17 cellular contexts compared by ENCODE assay signal in genomic region chr12:122303068-122303467, GRCh38. TPM values are rescaled to one million over a fixed set of nuclear protein-coding genes. Genes with fewer than 3 reads are reported as not detected.
A peak's percentile ranks its signal among the peaks of the same experiment; 100 is the strongest.
DNase-seq lines count a peak whose midpoint lies in the region; ATAC-seq and TF ChIP-seq lines count a peak whose summit lies in the region.
"Had no signal": no experiment of that assay in that cellular context is flagged by ENCODE, and none has a peak within 500 bp of the region (broad histone marks: within the 10 kb centered on the region; RNA-seq: fewer than 3 reads in every experiment).

No MANE protein-coding gene starts in this region.

- H3K36me3 Mint-ChIP-seq in CD4-positive, CD25-positive, alpha-beta regulatory T cell: peaks cover 43% of the 10 kb centered on the region
- H3K36me3 Mint-ChIP-seq in memory B cell (peaks cover 33% of the 10 kb centered on the region), MCF 10A (ENCODE audit: insufficient read depth, unreplicated experiment) (peaks cover 81% of the 10 kb centered on the region)

- H3K4me1 Mint-ChIP-seq in CD4-positive, CD25-positive, alpha-beta regulatory T cell: peaks cover 0 to 16% (median 3%) of the 10 kb centered on the region in 4 donors
- H3K4me1 Mint-ChIP-seq in memory B cell (no peaks in the 10 kb centered on the region), MCF 10A (ENCODE audit: insufficient read depth, unreplicated experiment) (no peaks in the 10 kb centered on the region)
- H3K4me1 Mint-ChIP-seq: IgD-negative memory B cell had no signal

- H3K4me3 Mint-ChIP-seq in CD4-positive, CD25-positive, alpha-beta regulatory T cell: no peak overlapping the region
- H3K4me3 Mint-ChIP-seq in memory B cell (no peak overlapping the region), MCF 10A (ENCODE audit: unreplicated experiment) (no peak overlapping the region)
- H3K4me3 Mint-ChIP-seq: IgD-negative memory B cell had no signal

- no peak for TF ChIP-seq CTCF in 22Rv1 (IDR thresholded peaks at IDR 0.05)
- no peak for TF ChIP-seq CTCF in MCF 10A (IDR thresholded peaks at IDR 0.05; ENCODE audit: unreplicated experiment)

- POLR2A ChIA-PET in MCF 10A (lab: Yijun Ruan, JAX): interaction anchor here (1.1 kb wide), 1 partner anchor 21 kb away, joined by 3 read pairs; no protein-coding TSS in a partner anchor

- no peak for ATAC-seq in CD4-positive, CD25-positive, alpha-beta regulatory T cell (ENCODE audit: low read depth in 2 of 2)
- ATAC-seq in memory B cell (ENCODE audit: low read depth): no peak
- no peak for ATAC-seq in HG03354 (IDR thresholded peaks at IDR 0.05; ENCODE audit: poor library complexity, severe bottlenecking, unreplicated experiment)
- ATAC-seq: Right ventricle myocardium inferior had no signal

- DNase-seq in CD4-positive, CD25-positive, alpha-beta regulatory T cell: no peak
- DNase-seq in caudate nucleus (lab: John Stamatoyannopoulos, UW) (no peak), memory B cell (ENCODE audit: low spot score in 2 of 2) (no peak), SHP77 treated with DMSO at 0.1 percent for 48 hours (lab: John Stamatoyannopoulos, UW) (no peak), MCF 10A (ENCODE audit: unreplicated experiment) (no peak), NCI-H526 treated with DMSO at 0.1 percent for 48 hours (lab: John Stamatoyannopoulos, UW) (no peak)
- DNase-seq: GM23248, NCI-H1105, NCI-H510A, NCI-H774 had no signal

- no peaks in the 10 kb centered on the region for H3K27me3 Mint-ChIP-seq in CD4-positive, CD25-positive, alpha-beta regulatory T cell
- H3K27me3 Mint-ChIP-seq in memory B cell: no peaks in the 10 kb centered on the region
- no peaks in the 10 kb centered on the region for H3K27me3 Mint-ChIP-seq in MCF 10A (ENCODE audit: insufficient read depth, unreplicated experiment)
- H3K27me3 Mint-ChIP-seq: IgD-negative memory B cell had no signal

- CTCF ChIA-PET in MCF 10A (lab: Yijun Ruan, JAX): no interaction called here

- intact Hi-C loops in MCF 10A (cut with micrococcal nuclease): no loop called here

- H3K36me3 ChIP-seq in CD4-positive, CD25-positive, alpha-beta regulatory T cell (ENCODE audit: control insufficient read depth, insufficient read depth, low read length): peaks cover 47% of the 10 kb centered on the region

- H3K27me3 ChIP-seq in CD4-positive, CD25-positive, alpha-beta regulatory T cell (ENCODE audit: control insufficient read depth, insufficient read depth, low read length): no peaks in the 10 kb centered on the region

- H3K9me3 Mint-ChIP-seq in CD4-positive, CD25-positive, alpha-beta regulatory T cell: no peaks in the 10 kb centered on the region
- H3K9me3 Mint-ChIP-seq in memory B cell (no peaks in the 10 kb centered on the region), MCF 10A (ENCODE audit: unreplicated experiment) (no peaks in the 10 kb centered on the region)
- H3K9me3 Mint-ChIP-seq: IgD-negative memory B cell had no signal

- no peak overlapping the region for H3K4me3 ChIP-seq in CD4-positive, CD25-positive, alpha-beta regulatory T cell (ENCODE audit: low read depth, low read length)
- H3K4me3 ChIP-seq: GM23248, HAP-1, SK-N-MC had no signal

- no TSS peak for BruUV-seq in MCF 10A (replicated peaks; lab: Mats Ljungman, UMichigan)

- peak overlapping the region; percentile 1 to 82 (median 9) for H3K27ac Mint-ChIP-seq in CD4-positive, CD25-positive, alpha-beta regulatory T cell
- H3K27ac Mint-ChIP-seq in memory B cell: peak overlapping the region; percentile 36
- no peak overlapping the region for H3K27ac Mint-ChIP-seq in MCF 10A (ENCODE audit: low read depth, unreplicated experiment)
- H3K27ac Mint-ChIP-seq: IgD-negative memory B cell had no signal

- H3K4me1 ChIP-seq in CD4-positive, CD25-positive, alpha-beta regulatory T cell (ENCODE audit: control insufficient read depth, insufficient read depth, low read length, poor library complexity, severe bottlenecking): no peaks in the 10 kb centered on the region
- H3K4me1 ChIP-seq: HAP-1 had no signal

- peak overlapping the region; percentile 89 for H3K27ac ChIP-seq in 22Rv1
- no peak overlapping the region for H3K27ac ChIP-seq in CD4-positive, CD25-positive, alpha-beta regulatory T cell (ENCODE audit: insufficient read depth, low read length, poor library complexity, severe bottlenecking)
- H3K27ac ChIP-seq in caudate nucleus (ENCODE audit: low read depth, low read length): peak overlapping the region; percentile 46
- H3K27ac ChIP-seq: C4-2B, GM23248, SK-N-MC had no signal

- no peaks in the 10 kb centered on the region for H3K9me3 ChIP-seq in CD4-positive, CD25-positive, alpha-beta regulatory T cell (ENCODE audit: control insufficient read depth in 2 of 2, low read length in 2 of 2)
- H3K9me3 ChIP-seq: HAP-1 had no signal

RNA-seq across cellular contexts. Expression of gene VPS33A, which starts 36.8 kb away (rescaled TPM):
- 27.4 TPM for total RNA-seq in CD4-positive, CD25-positive, alpha-beta regulatory T cell
- 10 to 100 TPM; 35.8 to 51.4 (median 41.3) TPM for polyA plus RNA-seq in CD4-positive, CD25-positive, alpha-beta regulatory T cell
- total RNA-seq in MCF 10A (2022): 16.5 and 22.2 TPM in 2 replicates
